In the genomic region with DNA sequence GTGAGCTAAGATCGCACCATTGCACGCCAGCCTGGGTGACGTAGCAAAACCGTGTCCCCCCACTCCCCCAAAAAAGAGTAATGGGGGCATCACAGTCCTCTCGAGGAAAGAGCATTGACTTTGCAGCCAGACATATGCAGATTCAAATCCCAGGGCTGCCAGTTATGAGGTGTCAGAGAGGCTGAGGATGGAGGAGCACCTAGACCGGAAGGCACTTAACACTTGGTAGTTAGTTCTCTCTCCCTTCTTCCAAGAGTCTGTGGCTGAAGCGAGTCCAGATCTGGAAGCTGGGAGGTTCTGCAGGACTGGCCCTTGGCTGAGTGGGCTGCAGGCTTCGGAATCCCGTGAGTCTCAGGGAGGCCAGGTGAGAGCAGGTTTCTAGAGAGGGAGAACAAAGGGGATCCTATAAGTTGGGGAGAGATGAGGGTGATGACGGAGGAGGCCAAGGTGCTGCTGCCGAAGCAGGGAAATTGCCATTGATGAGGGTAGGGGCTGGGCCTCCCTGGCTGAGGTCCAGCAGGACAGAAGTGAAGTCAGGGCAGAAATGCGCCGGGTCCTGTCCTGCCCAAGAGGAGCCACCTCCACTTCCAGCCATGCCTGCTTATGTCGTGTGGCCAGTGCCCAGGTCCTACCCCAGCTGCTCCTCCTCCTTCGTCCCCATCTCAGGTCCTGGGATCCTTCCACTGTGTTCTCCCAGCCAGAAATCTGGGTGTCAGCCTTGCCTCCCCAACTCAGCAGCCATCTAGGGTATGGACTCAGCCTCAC, we compare ENCODE assay signal across 1 cellular context.
TF ChIP-seq lines count a peak whose summit lies in the region.

No MANE protein-coding gene starts in this region.

TF ChIP-seq in H1, 55 proteins besides CTCF, POLR2A, EP300 and RAD21 (continued from another document):
- TF ChIP-seq CHD2 (IDR thresholded peaks at IDR 0.05; ENCODE audit: low read length) (no peak), YY1 (IDR thresholded peaks at IDR 0.05; ENCODE audit: low read depth, low read length) (no peak), ZNF274 (IDR thresholded peaks at IDR 0.05; ENCODE audit: borderline replicate concordance, extremely low read depth, low read length) (no peak)
